Comparison of ENCODE assay signal across 8 cellular contexts in genomic region chr2:54572636-54573531, GRCh38.
DNase-seq lines count a peak whose midpoint lies in the region; ATAC-seq and TF ChIP-seq lines count a peak whose summit lies in the region.

No MANE protein-coding gene starts in this region.

- TF ChIP-seq POLR2A in breast epithelium (IDR thresholded peaks at IDR 0.05): no peak

- H3K9me3 ChIP-seq in breast epithelium: no peaks in the 10 kb centered on the region
- no peaks in the 10 kb centered on the region for H3K9me3 ChIP-seq in naive thymus-derived CD4-positive, alpha-beta T cell (ENCODE audit: control insufficient read depth in 2 of 3, low read length in 3 of 3)

- no peaks in the 10 kb centered on the region for H3K27me3 Mint-ChIP-seq in naive thymus-derived CD4-positive, alpha-beta T cell

- H3K4me1 Mint-ChIP-seq in naive thymus-derived CD4-positive, alpha-beta T cell: peaks cover 71 to 100% (median 95%) of the 10 kb centered on the region in 7 donors

- H3K4me3 Mint-ChIP-seq in naive thymus-derived CD4-positive, alpha-beta T cell: peak overlapping the region; percentile 72 to 94 (median 90)

- no peaks in the 10 kb centered on the region for H3K27me3 ChIP-seq in breast epithelium
- no peaks in the 10 kb centered on the region for H3K27me3 ChIP-seq in naive thymus-derived CD4-positive, alpha-beta T cell (ENCODE audit: control insufficient read depth in 2 of 2, insufficient read depth in 2 of 2, low read length in 2 of 2)

- CTCF ChIA-PET in naive thymus-derived CD4-positive, alpha-beta T cell (lab: Charles Lee): interaction anchor here (0.8 to 1.2 kb wide), 3 partner anchors 15 to 48 kb away, joined by 3 read pairs; no protein-coding TSS in a partner anchor

- H3K36me3 ChIP-seq in breast epithelium: no peaks in the 10 kb centered on the region
- H3K36me3 ChIP-seq in naive thymus-derived CD4-positive, alpha-beta T cell (ENCODE audit: control insufficient read depth in 2 of 3, insufficient read depth in 3 of 3, low read length in 3 of 3): no peaks in the 10 kb centered on the region

- peak; percentile 6 for ATAC-seq in naive thymus-derived CD4-positive, alpha-beta T cell
- no peak for ATAC-seq in GM18868 (IDR thresholded peaks at IDR 0.05; ENCODE audit: unreplicated experiment)

- peak; percentile 82 for DNase-seq in Caki2 (ENCODE audit: low read depth)
- peak; percentile 25 for DNase-seq in RKO (ENCODE audit: low spot score)
- no peak for DNase-seq in breast epithelium (ENCODE audit: low spot score in 2 of 2)
- DNase-seq in naive thymus-derived CD4-positive, alpha-beta T cell: peak in 6 of 9 donors; percentile 49 to 61 (median 54)
- no peak for DNase-seq in HK-2 (ENCODE audit: unreplicated experiment)
- DNase-seq in SW480 (ENCODE audit: low spot score): no peak
- no peak for DNase-seq in DMS 273 treated with DMSO at 0.1 percent for 48 hours (lab: John Stamatoyannopoulos, UW)

- H3K27ac ChIP-seq in breast epithelium: peak overlapping the region; percentile 78 to 88
- H3K27ac ChIP-seq in naive thymus-derived CD4-positive, alpha-beta T cell (ENCODE audit: low read depth, low read length): peak overlapping the region; percentile 95

- peaks cover 0 to 7% (median 0%) of the 10 kb centered on the region in 11 donors for H3K9me3 Mint-ChIP-seq in naive thymus-derived CD4-positive, alpha-beta T cell

- in situ Hi-C loops in Caki2 (cut with HindIII; ENCODE audit: low pct_unique_long_range_greater_than_20kb, low sequenced_read_pairs): no loop called here

- peak overlapping the region in 1 of 3 donors; percentile 18 for H3K4me3 ChIP-seq in breast epithelium
- peak overlapping the region; percentile 58 for H3K4me3 ChIP-seq in naive thymus-derived CD4-positive, alpha-beta T cell (ENCODE audit: low read length)

- POLR2A ChIA-PET in naive thymus-derived CD4-positive, alpha-beta T cell (lab: Charles Lee): interaction anchor here (0.8 to 12.1 kb wide), 8 partner anchors 9 to 652 kb away, joined by 3 to 276 read pairs (median 8); no protein-coding TSS in a partner anchor

- H3K4me1 ChIP-seq in breast epithelium: peaks cover 15 to 27% of the 10 kb centered on the region in 2 donors
- peaks cover 93 to 94% of the 10 kb centered on the region in 2 donors for H3K4me1 ChIP-seq in naive thymus-derived CD4-positive, alpha-beta T cell (ENCODE audit: control insufficient read depth in 2 of 2, insufficient read depth in 2 of 2, low read length in 2 of 2)

- intact Hi-C loops in breast epithelium (cut with DNase I; ENCODE audit: low total_unique reads): no loop called here
- intact Hi-C loops in naive thymus-derived CD4-positive, alpha-beta T cell (cut with micrococcal nuclease): loop anchor here (5.0 to 10.0 kb wide), 6 partner anchors 562 to 1044 kb away; partner anchors contain the start of genes PPP4R3B (in 2 of the 2), ASB3 (in 1 of the 2), CLHC1 (in 1 of the 2) and ERLEC1 (in 1 of the 2)

- H3K36me3 Mint-ChIP-seq in naive thymus-derived CD4-positive, alpha-beta T cell: peaks cover 8 to 25% (median 10%) of the 10 kb centered on the region in 5 donors

- peak overlapping the region; percentile 90 to 99 (median 97) for H3K27ac Mint-ChIP-seq in naive thymus-derived CD4-positive, alpha-beta T cell

- no peak for TF ChIP-seq CTCF in breast epithelium (IDR thresholded peaks at IDR 0.05)

Comparison
In these comparisons a context has a peak if more than half of its experiments do, and no peak if none do; other contexts are left out.
1. DNase-seq: peak in Caki2 (single experiment), RKO (single experiment) and naive thymus-derived CD4-positive, alpha-beta T cell (6 of 9); none in breast epithelium (0 of 2), HK-2 (single experiment), SW480 (single experiment) and DMS 273 treated with DMSO at 0.1 percent for 48 hours (single experiment).